In genomic region chr6:14035448-14035847, GRCh38 we compare ENCODE assay signal across 10 cellular contexts.
DNase-seq lines count a peak whose midpoint lies in the region; ATAC-seq and TF ChIP-seq lines count a peak whose summit lies in the region.
"Had no signal": no experiment of that assay in that cellular context is flagged by ENCODE, and none has a peak within 500 bp of the region (broad histone marks: within the 10 kb centered on the region; RNA-seq: fewer than 3 reads in every experiment).

No MANE protein-coding gene starts in this region.

- in situ Hi-C loops in KBM-7 (cut with MboI; ENCODE audit: low pct_unique_long_range_greater_than_20kb, low sequenced_read_pairs): no loop called here

- 67% methylated on average over 5 of the region's 5 CpGs for WGBS in HUES64
- WGBS in lung, 2 donors: 46 to 73% methylated on average over 5 of the region's 5 CpGs

- H3K4me3 ChIP-seq in AG09309 (ENCODE audit: control insufficient read depth, low read depth, low read length): no peak overlapping the region
- H3K4me3 ChIP-seq in HUES64 (ENCODE audit: low read length): no peak overlapping the region
- H3K4me3 ChIP-seq in choroid plexus epithelial cell (ENCODE audit: low read depth, low read length): no peak overlapping the region
- H3K4me3 ChIP-seq in lung: no peak overlapping the region
- no peak overlapping the region for H3K4me3 ChIP-seq in coronary artery

- TF ChIP-seq CTCF in AG09309 (IDR thresholded peaks at IDR 0.05; ENCODE audit: control insufficient read depth, insufficient read depth, low read depth, low read length, missing control alignments) (no peak), choroid plexus epithelial cell (conservative IDR thresholded peaks at IDR 0.05; ENCODE audit: low read depth, low read length) (no peak), lung (IDR thresholded peaks at IDR 0.05; ENCODE audit: control extremely low read depth, extremely low read depth) (no peak), coronary artery (IDR thresholded peaks at IDR 0.05) (no peak)

- no peak overlapping the region for H3K9ac ChIP-seq in HUES64 (ENCODE audit: low read depth, low read length)

- H3K9me3 ChIP-seq in HUES64 (ENCODE audit: insufficient read depth, low read depth, low read length): no peaks in the 10 kb centered on the region
- no peaks in the 10 kb centered on the region for H3K9me3 ChIP-seq in lung (ENCODE audit: control insufficient read depth in 2 of 2, insufficient read depth in 1 of 2, low read length in 1 of 2)

- ATAC-seq in lung (ENCODE audit: insufficient read depth, low FRiP score) (no peak), GM21717 (IDR thresholded peaks at IDR 0.05; ENCODE audit: unreplicated experiment) (no peak)
- ATAC-seq: effector memory CD8-positive, alpha-beta T cell had no signal

- H3K27ac ChIP-seq in HUES64 (ENCODE audit: low read depth, low read length) (peak overlapping the region; percentile 52), lung (ENCODE audit: low read depth in 1 of 2, low read length in 1 of 2) (no peak overlapping the region), coronary artery (no peak overlapping the region)

- DNase-seq in AG09309 (ENCODE audit: low read depth) (peak; percentile 62), choroid plexus epithelial cell (ENCODE audit: low read depth) (peak; percentile 85), lung (ENCODE audit: low spot score) (peak; percentile 36), coronary artery (ENCODE audit: low spot score) (no peak), KBM-7 (no peak)
- DNase-seq in activated CD4-positive, alpha-beta T cell treated with anti-CD3 and anti-CD28 coated beads for 1 hour: no peak
- DNase-seq: effector memory CD8-positive, alpha-beta T cell; NCI-H82 had no signal

- H3K4me1 ChIP-seq in HUES64 (ENCODE audit: insufficient read depth, low read length) (peaks cover 15% of the 10 kb centered on the region), lung (ENCODE audit: control insufficient read depth in 2 of 2, insufficient read depth in 2 of 2, low read length in 2 of 2) (no peaks in the 10 kb centered on the region)

- H3K36me3 ChIP-seq in HUES64 (ENCODE audit: insufficient read depth, low read length) (no peaks in the 10 kb centered on the region), lung (ENCODE audit: control insufficient read depth in 2 of 2, insufficient read depth in 2 of 2, low read length in 2 of 2) (no peaks in the 10 kb centered on the region)

- H3K27me3 ChIP-seq in HUES64 (ENCODE audit: insufficient read depth, low read length): no peaks in the 10 kb centered on the region
- no peaks in the 10 kb centered on the region for H3K27me3 ChIP-seq in lung (ENCODE audit: control insufficient read depth, insufficient read depth)

Comparison
In these comparisons a context has a peak if more than half of its experiments do, and no peak if none do; other contexts are left out.
1. DNase-seq: peak in AG09309 (single experiment), choroid plexus epithelial cell (single experiment) and lung (single experiment); none in activated CD4-positive, alpha-beta T cell treated with anti-CD3 and anti-CD28 coated beads for 1 hour (single experiment), coronary artery (single experiment) and KBM-7 (single experiment).